Comparison of ENCODE assay signal across 9 cellular contexts in the genomic region with DNA sequence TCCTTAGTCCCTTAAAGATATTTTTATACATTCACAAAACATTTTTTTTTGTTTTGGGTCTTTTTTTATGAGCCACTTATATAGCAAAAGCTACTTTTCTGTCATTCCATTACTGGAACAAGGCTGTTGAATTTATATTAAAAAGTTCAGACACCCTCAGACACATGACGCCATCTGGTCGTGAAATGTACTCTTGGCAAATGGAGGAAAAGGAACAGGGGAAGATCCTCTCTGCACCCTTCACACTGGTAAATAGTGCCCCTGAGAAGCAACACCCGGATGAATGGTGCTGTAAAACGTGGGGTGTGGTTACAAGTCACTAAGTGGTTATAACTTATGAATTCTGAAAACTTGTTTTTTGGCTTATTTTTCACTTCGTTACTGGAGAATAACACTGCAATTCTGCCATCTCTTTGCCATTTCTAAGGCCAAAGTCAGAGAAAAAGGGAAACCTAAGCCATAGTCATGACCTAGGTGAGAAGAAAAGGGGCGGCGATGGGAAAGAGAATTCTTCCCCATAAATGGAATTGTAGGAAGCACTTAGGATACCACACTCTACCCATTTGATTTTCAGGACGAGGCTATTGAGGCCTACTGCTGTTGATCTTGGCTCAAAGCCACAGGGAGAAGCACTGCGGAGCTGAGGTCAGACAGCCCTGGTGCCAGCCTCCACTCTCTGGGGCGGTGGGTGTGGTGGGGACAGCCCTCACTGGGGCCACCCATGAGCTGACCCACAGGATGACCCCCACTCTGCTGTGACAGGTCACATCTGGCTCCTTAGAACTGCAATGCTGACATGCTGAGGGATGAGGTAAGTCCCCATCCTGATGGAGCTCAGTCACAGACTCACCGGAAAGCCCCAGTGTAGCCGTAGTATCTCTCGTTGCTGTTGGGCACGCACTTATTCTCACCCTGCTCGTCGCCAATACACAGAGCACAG. TPM values are rescaled to one million over a fixed set of nuclear protein-coding genes. Genes with fewer than 3 reads are reported as not detected.
DNase-seq lines count a peak whose midpoint lies in the region; FAIRE-seq and TF ChIP-seq lines count a peak whose summit lies in the region.
"Had no signal": no experiment of that assay in that cellular context is flagged by ENCODE, and none has a peak within 500 bp of the region (broad histone marks: within the 10 kb centered on the region; RNA-seq: fewer than 3 reads in every experiment).

No MANE protein-coding gene starts in this region.

- 46% methylated on average over 16 of the region's 16 CpGs for WGBS in SK-N-SH (ENCODE audit: low lambda C conversion rate)

- FAIRE-seq in urothelium cell line (lab: Jason Lieb, UNC) = peak; percentile 9

- peak; percentile 58 for TF ChIP-seq RAD21 in SK-N-SH (IDR thresholded peaks at IDR 0.05; ENCODE audit: low read length)

- H3F3A ChIP-seq in SK-N-SH (replicated peaks; ENCODE audit: insufficient read depth) = no peaks in the 10 kb centered on the region

- no peaks in the 10 kb centered on the region for H3K9me3 ChIP-seq in SK-N-SH

- no peaks in the 10 kb centered on the region for H3K36me3 ChIP-seq in SK-N-SH (replicated peaks in 1 of 2; ENCODE audit: control insufficient read depth in 1 of 2, insufficient read depth in 2 of 2, low read length in 1 of 2)

- H3K4me2 ChIP-seq in SK-N-SH = no peak overlapping the region

- no peak overlapping the region; a peak in 1 of 4 replicates for H3K4me3 ChIP-seq in SK-N-SH (ENCODE audit: low read depth in 2 of 2, low read length in 1 of 2)

- H3K27me3 ChIP-seq in SK-N-SH (ENCODE audit: insufficient read depth) = no peaks in the 10 kb centered on the region

- POLR2A ChIA-PET in SK-N-SH (lab: Yijun Ruan, JAX) = no interaction called here

- H2AFZ ChIP-seq in SK-N-SH (ENCODE audit: low read depth) = no peak overlapping the region

- peak in 2 of 3 donors; percentile 4 to 82 for DNase-seq in stimulated activated CD4-positive, alpha-beta T cell treated with anti-CD3 and anti-CD28 coated beads, Interleukin-12 subunit alpha, Interleukin-12 subunit beta, amount 100 ng/mL, for 48 hours (ENCODE audit: low read depth in 2 of 3, low spot score in 1 of 3)
- no peak for DNase-seq in stimulated activated CD4-positive, alpha-beta T cell treated with anti-CD3 and anti-CD28 coated beads, Interleukin-15, amount 100 ng/mL, for 24 hours
- DNase-seq in SK-N-SH (peak; percentile 46), fibroblast of the conjunctiva (ENCODE audit: low read depth) (peak; percentile 5), urothelium cell line (ENCODE audit: low spot score) (no peak), NCI-H2081 treated with DMSO at 0.1 percent for 48 hours (lab: John Stamatoyannopoulos, UW) (no peak), iPS-NIHi7 (ENCODE audit: extremely low spot score) (no peak), T1000 (lab: John Stamatoyannopoulos, UW) (no peak)
- DNase-seq: amniotic stem cell had no signal

- H3K4me1 ChIP-seq in SK-N-SH (ENCODE audit: control insufficient read depth in 1 of 2, insufficient read depth in 2 of 2, low read depth in 1 of 2, low read length in 1 of 2) = no peaks in the 10 kb centered on the region

- no peak for TF ChIP-seq EP300 in SK-N-SH (IDR thresholded peaks at IDR 0.05; ENCODE audit: borderline replicate concordance in 1 of 2, low read depth in 1 of 2, low read length in 1 of 2)

- TF ChIP-seq CTCF in SK-N-SH (IDR thresholded peaks at IDR 0.05) = peak; percentile 66

- no peaks in the 10 kb centered on the region for H3K9me2 ChIP-seq in SK-N-SH

- H3K9ac ChIP-seq in SK-N-SH = no peak overlapping the region

- no peak overlapping the region for H3K27ac ChIP-seq in SK-N-SH (ENCODE audit: low read depth in 2 of 2, low read length in 1 of 2)

- no peaks in the 10 kb centered on the region for H4K20me1 ChIP-seq in SK-N-SH (ENCODE audit: insufficient read depth)

- CTCF ChIA-PET in SK-N-SH (lab: Yijun Ruan, JAX) = interaction anchor here (0.6 to 1.3 kb wide), 16 partner anchors 9 to 807 kb away, joined by 3 to 6 read pairs (median 3); partner anchors contain the start of gene LTF

- H3K79me2 ChIP-seq in SK-N-SH (ENCODE audit: insufficient read depth) = no peaks in the 10 kb centered on the region

TF ChIP-seq in SK-N-SH, 30 proteins besides CTCF, POLR2A, EP300 and RAD21:
- TF ChIP-seq GABPA (IDR thresholded peaks at IDR 0.05; ENCODE audit: low read depth) (no peak), SMC3 (IDR thresholded peaks at IDR 0.05; ENCODE audit: low read depth, low read length) (peak; percentile 38; the same call in 1 of the 2 replicates), RXRA (IDR thresholded peaks at IDR 0.05; ENCODE audit: borderline replicate concordance, low read depth) (no peak), USF1 (IDR thresholded peaks at IDR 0.05; ENCODE audit: borderline replicate concordance, low read depth) (no peak), MAX (IDR thresholded peaks at IDR 0.05; ENCODE audit: low read depth) (no peak), USF2 (IDR thresholded peaks at IDR 0.05; ENCODE audit: borderline replicate concordance, low read depth, low read length) (no peak), RFX5 (IDR thresholded peaks at IDR 0.05; ENCODE audit: low read length) (no peak)
- TF ChIP-seq, protein P1, sequence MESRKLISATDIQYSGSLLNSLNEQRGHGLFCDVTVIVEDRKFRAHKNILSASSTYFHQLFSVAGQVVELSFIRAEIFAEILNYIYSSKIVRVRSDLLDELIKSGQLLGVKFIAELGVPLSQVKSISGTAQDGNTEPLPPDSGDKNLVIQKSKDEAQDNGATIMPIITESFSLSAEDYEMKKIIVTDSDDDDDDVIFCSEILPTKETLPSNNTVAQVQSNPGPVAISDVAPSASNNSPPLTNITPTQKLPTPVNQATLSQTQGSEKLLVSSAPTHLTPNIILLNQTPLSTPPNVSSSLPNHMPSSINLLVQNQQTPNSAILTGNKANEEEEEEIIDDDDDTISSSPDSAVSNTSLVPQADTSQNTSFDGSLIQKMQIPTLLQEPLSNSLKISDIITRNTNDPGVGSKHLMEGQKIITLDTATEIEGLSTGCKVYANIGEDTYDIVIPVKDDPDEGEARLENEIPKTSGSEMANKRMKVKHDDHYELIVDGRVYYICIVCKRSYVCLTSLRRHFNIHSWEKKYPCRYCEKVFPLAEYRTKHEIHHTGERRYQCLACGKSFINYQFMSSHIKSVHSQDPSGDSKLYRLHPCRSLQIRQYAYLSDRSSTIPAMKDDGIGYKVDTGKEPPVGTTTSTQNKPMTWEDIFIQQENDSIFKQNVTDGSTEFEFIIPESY (IDR thresholded peaks at IDR 0.05; ENCODE audit: borderline replicate concordance, low read depth) = no peak

RNA-seq across cellular contexts. Expression of gene LTF, which starts 21.8 kb away (rescaled TPM):
- not detected in 2 replicates for polyA plus RNA-seq in SK-N-SH (2012; rRNA removed)
- polyA plus RNA-seq in SK-N-SH (2012; cell fraction: cytosol; rRNA removed) = not detected in 2 replicates
- not detected in 2 replicates for polyA plus RNA-seq in SK-N-SH (2012; cell fraction: nucleus; rRNA removed)

RNA-seq across cellular contexts. Expression of gene CCRL2, which starts 35.8 kb away (rescaled TPM):
- polyA plus RNA-seq in SK-N-SH (2012; rRNA removed) = not detected in 2 replicates
- 0.06 TPM in 1 of 2 replicates, not detected in the other for polyA plus RNA-seq in SK-N-SH (2012; cell fraction: cytosol; rRNA removed)
- 0.08 TPM in 1 of 2 replicates, not detected in the other for polyA plus RNA-seq in SK-N-SH (2012; cell fraction: nucleus; rRNA removed)

RNA-seq across cellular contexts. Expression of gene RTP3, which starts 54.9 kb away (rescaled TPM):
- polyA plus RNA-seq in SK-N-SH (2012; rRNA removed) = not detected in 2 replicates
- polyA plus RNA-seq in SK-N-SH (2012; cell fraction: cytosol; rRNA removed) = not detected in 2 replicates
- polyA plus RNA-seq in SK-N-SH (2012; cell fraction: nucleus; rRNA removed) = not detected in 2 replicates

Comparison
In these comparisons a context has a peak if more than half of its experiments do, and no peak if none do; other contexts are left out.
1. DNase-seq: peak in stimulated activated CD4-positive, alpha-beta T cell treated with anti-CD3 and anti-CD28 coated beads, Interleukin-12 subunit alpha, Interleukin-12 subunit beta, amount 100 ng/mL, for 48 hours (2 of 3), SK-N-SH (single experiment) and fibroblast of the conjunctiva (single experiment); none in stimulated activated CD4-positive, alpha-beta T cell treated with anti-CD3 and anti-CD28 coated beads, Interleukin-15, amount 100 ng/mL, for 24 hours (single experiment), urothelium cell line (single experiment), NCI-H2081 treated with DMSO at 0.1 percent for 48 hours (single experiment), iPS-NIHi7 (single experiment) and T1000 (single experiment).